In genomic region chr18:8667846-8668245, GRCh38 we compare ENCODE assay signal across 18 cellular contexts. TPM values are rescaled to one million over a fixed set of nuclear protein-coding genes. Genes with fewer than 3 reads are reported as not detected.
"Had no signal": no experiment of that assay in that cellular context is flagged by ENCODE, and none has a peak within 500 bp of the region (broad histone marks: within the 10 kb centered on the region; RNA-seq: fewer than 3 reads in every experiment).

No MANE protein-coding gene starts in this region.

- H3K36me3 ChIP-seq: breast epithelium, ovary, thoracic aorta, upper lobe of left lung had no signal

- H3K4me1 ChIP-seq: breast epithelium, psoas muscle, upper lobe of left lung had no signal

- H3K27me3 ChIP-seq: breast epithelium, ovary, upper lobe of left lung had no signal

- H3K4me3 ChIP-seq: breast epithelium, ovary, psoas muscle, thoracic aorta, upper lobe of left lung had no signal

- ATAC-seq: activated CD8-positive, alpha-beta memory T cell treated with anti-CD3 and anti-CD28 coated beads, Interleukin-2, amount 10 ng/mL, durations not matched to agents 7 days and 5 days; effector memory CD8-positive, alpha-beta T cell; naive thymus-derived CD8-positive, alpha-beta T cell; psoas muscle; right cardiac atrium; stimulated activated memory B cell treated with anti-CD40 and anti-IgM and Interleukin-4, amounts not matched to agents 10 μg/mL and 1 μg/mL and 100 μg/mL, for 72 hours; T-cell had no signal

- H3K9me3 ChIP-seq: breast epithelium, ovary, psoas muscle, thoracic aorta, upper lobe of left lung had no signal

- H3K27ac ChIP-seq: breast epithelium, ovary, psoas muscle, thoracic aorta, upper lobe of left lung had no signal

- DNase-seq: activated CD4-positive, alpha-beta memory T cell treated with anti-CD3 and anti-CD28 coated beads, Interleukin-2, amount 10 ng/mL, durations not matched to agents 7 days and 5 days; activated CD4-positive, alpha-beta T cell treated with anti-CD3 and anti-CD28 coated beads for 48 hours; activated CD4-positive, CD25-positive, alpha-beta regulatory T cell; activated CD8-positive, alpha-beta memory T cell treated with anti-CD3 and anti-CD28 coated beads, Interleukin-2, amount 10 ng/mL, durations not matched to agents 7 days and 5 days; activated naive CD4-positive, alpha-beta T cell treated with Interleukin-2 at 50 U/mL for 16 hours; activated naive CD8-positive, alpha-beta T cell treated with anti-CD3 and anti-CD28 coated beads, Interleukin-2, amount 10 ng/mL, durations not matched to agents 7 days and 5 days; aorta; effector memory CD8-positive, alpha-beta T cell; naive thymus-derived CD8-positive, alpha-beta T cell; ovary; psoas muscle; right cardiac atrium; stimulated activated CD4-positive, alpha-beta T cell treated with anti-CD3 and anti-CD28 coated beads, Interleukin-4, amount 100 ng/mL, for 4 hours; T-cell; upper lobe of left lung had no signal

RNA-seq across cellular contexts. Expression of gene MTCL1, which starts 37.5 kb away (rescaled TPM):
- polyA plus RNA-seq: naive thymus-derived CD8-positive, alpha-beta T cell had no signal
